In the genomic region with DNA sequence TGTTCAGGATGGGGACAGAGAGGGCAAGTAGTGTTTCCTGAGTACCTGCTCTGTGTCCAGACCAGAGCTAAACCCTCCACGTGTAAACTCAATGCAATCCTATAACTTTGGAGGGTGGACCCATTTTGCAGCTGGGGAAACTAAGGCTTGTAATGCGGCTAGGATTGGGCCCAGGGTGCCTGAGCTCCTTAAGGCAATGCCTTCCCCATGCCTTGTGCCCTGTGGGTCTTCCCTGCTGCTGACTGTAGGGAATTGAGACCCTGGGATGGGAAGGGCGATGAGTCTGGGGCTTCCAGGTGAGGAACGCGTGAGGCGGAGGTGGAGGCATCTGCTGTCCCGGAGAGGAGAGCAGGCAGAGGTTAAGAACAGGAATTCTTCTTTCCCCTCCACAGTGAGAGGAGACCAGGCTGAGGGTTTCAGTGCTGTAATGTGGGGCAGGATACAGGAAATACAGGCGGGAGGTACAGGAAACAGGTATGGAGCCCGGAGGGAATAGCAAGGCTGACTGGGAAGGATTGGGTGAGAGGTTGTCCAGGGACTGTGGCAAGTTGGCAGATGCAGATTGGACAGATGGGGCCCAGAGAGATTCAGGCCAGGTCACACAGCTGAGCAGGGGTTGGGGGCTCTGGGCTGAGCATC, we compare ENCODE assay signal across 1 cellular context.
TF ChIP-seq lines count a peak whose summit lies in the region.

No MANE protein-coding gene starts in this region.

TF ChIP-seq in endothelial cell of umbilical vein, 7 proteins besides CTCF, POLR2A, EP300 and RAD21:
- TF ChIP-seq, protein P1, sequence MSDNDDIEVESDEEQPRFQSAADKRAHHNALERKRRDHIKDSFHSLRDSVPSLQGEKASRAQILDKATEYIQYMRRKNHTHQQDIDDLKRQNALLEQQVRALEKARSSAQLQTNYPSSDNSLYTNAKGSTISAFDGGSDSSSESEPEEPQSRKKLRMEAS (IDR thresholded peaks at IDR 0.05; ENCODE audit: insufficient read depth, insufficient read length) = no peak
- TF ChIP-seq EZH2 (IDR thresholded peaks at IDR 0.05; ENCODE audit: borderline replicate concordance, low read depth, low read length, severe bottlenecking) (no peak), MYC (IDR thresholded peaks at IDR 0.05; ENCODE audit: low read depth, low read length) (no peak), FOS (IDR thresholded peaks at IDR 0.05; ENCODE audit: borderline replicate concordance, insufficient read depth, low read length) (no peak), GATA2 (IDR thresholded peaks at IDR 0.05; ENCODE audit: insufficient read depth, insufficient read length, low read depth, low read length) (no peak), JUN (IDR thresholded peaks at IDR 0.05; ENCODE audit: borderline replicate concordance, insufficient read depth, insufficient read length, low read depth) (no peak), POLR2AphosphoS5 (IDR thresholded peaks at IDR 0.05; ENCODE audit: insufficient read depth, low read depth, low read length) (no peak)
